28 cellular contexts compared by ENCODE assay signal in the genomic region with DNA sequence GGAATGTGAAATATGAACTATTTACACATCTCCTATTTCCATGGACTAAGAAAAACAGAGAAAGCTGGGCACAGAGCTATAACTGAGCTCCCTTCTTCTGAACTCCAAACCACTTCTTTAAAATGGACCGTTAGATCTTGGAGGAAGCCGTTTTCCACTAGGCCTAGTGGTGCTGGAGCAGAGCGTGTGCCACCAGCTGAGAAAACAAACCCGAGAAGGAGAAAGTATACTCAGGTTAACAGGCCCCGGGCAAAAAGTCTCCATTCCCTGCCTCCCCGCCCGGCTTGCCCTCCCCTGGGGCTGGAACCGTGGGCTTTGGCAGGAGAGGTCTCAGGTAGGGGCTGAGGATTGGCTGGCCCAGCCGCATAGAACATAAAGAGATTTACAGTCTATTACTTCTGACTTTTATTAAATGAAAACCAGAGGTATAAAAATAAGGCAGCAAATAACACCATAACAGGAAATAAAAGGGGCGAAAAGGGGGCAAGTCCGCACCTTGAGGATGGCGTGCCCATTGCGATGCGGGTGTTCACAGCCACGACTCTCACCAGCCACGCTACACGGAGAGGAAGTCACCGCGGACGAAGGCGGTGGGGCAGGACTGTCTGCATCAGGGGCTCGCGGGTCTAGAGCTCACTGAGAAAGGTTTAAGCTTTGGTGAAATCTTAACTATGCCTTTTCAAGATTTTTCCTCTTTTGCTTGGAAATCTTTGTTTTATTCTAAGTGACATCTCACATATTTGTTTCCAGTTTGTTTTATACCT.
"Had no signal": no experiment of that assay in that cellular context is flagged by ENCODE, and none has a peak within 500 bp of the region (broad histone marks: within the 10 kb centered on the region; RNA-seq: fewer than 3 reads in every experiment).

No MANE protein-coding gene starts in this region.

- H3K27me3 ChIP-seq: heart left ventricle, ovary, suprapubic skin, tibial artery, upper lobe of right lung had no signal

- H3K36me3 ChIP-seq: heart left ventricle, ovary, prostate gland, suprapubic skin, thoracic aorta, tibial artery, upper lobe of right lung had no signal

- H3K27me3 Mint-ChIP-seq: stimulated activated naive CD8-positive, alpha-beta T cell treated with anti-CD3 and anti-CD28 coated beads, Interleukin-15, Interleukin-2, amounts not matched to agents 100 ng/mL and 50 ng/mL, for 24 hours had no signal

- H3K4me1 Mint-ChIP-seq: naive thymus-derived CD8-positive, alpha-beta T cell; stimulated activated effector memory CD8-positive, alpha-beta T cell treated with anti-CD3 and anti-CD28 coated beads, Interleukin-12 subunit alpha, Interleukin-12 subunit beta, amount 100 ng/mL, for 72 hours had no signal

- H3K27ac ChIP-seq: heart left ventricle, left ventricle myocardium inferior, ovary, prostate gland, skin epidermis, suprapubic skin, thoracic aorta, tibial artery, upper lobe of right lung had no signal

- H3K4me3 Mint-ChIP-seq: naive thymus-derived CD8-positive, alpha-beta T cell; stimulated activated effector memory CD8-positive, alpha-beta T cell treated with anti-CD3 and anti-CD28 coated beads, Interleukin-12 subunit alpha, Interleukin-12 subunit beta, amount 100 ng/mL, for 72 hours; stimulated activated naive CD8-positive, alpha-beta T cell treated with anti-CD3 and anti-CD28 coated beads, Interleukin-15, Interleukin-2, amounts not matched to agents 100 ng/mL and 50 ng/mL, for 24 hours had no signal

- H3K9me3 ChIP-seq: heart left ventricle, left ventricle myocardium inferior, mucosa of descending colon, ovary, prostate gland, suprapubic skin, thoracic aorta, tibial artery, upper lobe of right lung had no signal

- H3K9me3 Mint-ChIP-seq: naive thymus-derived CD8-positive, alpha-beta T cell; stimulated activated effector memory CD8-positive, alpha-beta T cell treated with anti-CD3 and anti-CD28 coated beads, Interleukin-12 subunit alpha, Interleukin-12 subunit beta, amount 100 ng/mL, for 72 hours; stimulated activated naive CD8-positive, alpha-beta T cell treated with anti-CD3 and anti-CD28 coated beads, Interleukin-15, Interleukin-2, amounts not matched to agents 100 ng/mL and 50 ng/mL, for 24 hours had no signal

- H3K27ac Mint-ChIP-seq: naive thymus-derived CD8-positive, alpha-beta T cell; stimulated activated effector memory CD8-positive, alpha-beta T cell treated with anti-CD3 and anti-CD28 coated beads, Interleukin-12 subunit alpha, Interleukin-12 subunit beta, amount 100 ng/mL, for 72 hours; stimulated activated naive CD8-positive, alpha-beta T cell treated with anti-CD3 and anti-CD28 coated beads, Interleukin-15, Interleukin-2, amounts not matched to agents 100 ng/mL and 50 ng/mL, for 24 hours had no signal

- H3K4me1 ChIP-seq: heart left ventricle, left ventricle myocardium inferior, prostate gland, suprapubic skin, tibial artery, upper lobe of right lung had no signal

- DNase-seq: heart left ventricle; hypothalamus; kidney; left colon; left ventricle myocardium inferior; midbrain; mucosa of descending colon; naive thymus-derived CD8-positive, alpha-beta T cell; nucleus accumbens; ovary; retina; right cardiac atrium; stimulated activated CD4-positive, alpha-beta T cell treated with anti-CD3 and anti-CD28 coated beads, Interleukin-12 subunit alpha, Interleukin-12 subunit beta, amount 100 ng/mL, for 4 hours; stimulated activated CD4-positive, alpha-beta T cell treated with anti-CD3 and anti-CD28 coated beads, Interleukin-15, amount 100 ng/mL, for 24 hours; stimulated activated CD4-positive, alpha-beta T cell treated with anti-CD3 and anti-CD28 coated beads, Interleukin-2, amount 100 ng/mL, for 24 hours; stimulated activated CD4-positive, alpha-beta T cell treated with anti-CD3 and anti-CD28 coated beads, Interleukin-4, amount 100 ng/mL, for 1 hour; stimulated activated naive CD4-positive, alpha-beta T cell; tibial artery; trophoblast cell; upper lobe of right lung had no signal

- H3K4me3 ChIP-seq: heart left ventricle, left ventricle myocardium inferior, lung, mucosa of descending colon, ovary, prostate gland, skin epidermis, suprapubic skin, thoracic aorta, tibial artery, upper lobe of right lung had no signal

- H3K36me3 Mint-ChIP-seq: stimulated activated effector memory CD8-positive, alpha-beta T cell treated with anti-CD3 and anti-CD28 coated beads, Interleukin-12 subunit alpha, Interleukin-12 subunit beta, amount 100 ng/mL, for 72 hours had no signal

- ATAC-seq: heart left ventricle; left colon; mucosa of descending colon; naive thymus-derived CD8-positive, alpha-beta T cell; right cardiac atrium; sciatic nerve; stimulated activated effector memory CD8-positive, alpha-beta T cell treated with anti-CD3 and anti-CD28 coated beads, Interleukin-12 subunit alpha, Interleukin-12 subunit beta, amount 100 ng/mL, for 72 hours; upper lobe of right lung had no signal
